In the genomic region with DNA sequence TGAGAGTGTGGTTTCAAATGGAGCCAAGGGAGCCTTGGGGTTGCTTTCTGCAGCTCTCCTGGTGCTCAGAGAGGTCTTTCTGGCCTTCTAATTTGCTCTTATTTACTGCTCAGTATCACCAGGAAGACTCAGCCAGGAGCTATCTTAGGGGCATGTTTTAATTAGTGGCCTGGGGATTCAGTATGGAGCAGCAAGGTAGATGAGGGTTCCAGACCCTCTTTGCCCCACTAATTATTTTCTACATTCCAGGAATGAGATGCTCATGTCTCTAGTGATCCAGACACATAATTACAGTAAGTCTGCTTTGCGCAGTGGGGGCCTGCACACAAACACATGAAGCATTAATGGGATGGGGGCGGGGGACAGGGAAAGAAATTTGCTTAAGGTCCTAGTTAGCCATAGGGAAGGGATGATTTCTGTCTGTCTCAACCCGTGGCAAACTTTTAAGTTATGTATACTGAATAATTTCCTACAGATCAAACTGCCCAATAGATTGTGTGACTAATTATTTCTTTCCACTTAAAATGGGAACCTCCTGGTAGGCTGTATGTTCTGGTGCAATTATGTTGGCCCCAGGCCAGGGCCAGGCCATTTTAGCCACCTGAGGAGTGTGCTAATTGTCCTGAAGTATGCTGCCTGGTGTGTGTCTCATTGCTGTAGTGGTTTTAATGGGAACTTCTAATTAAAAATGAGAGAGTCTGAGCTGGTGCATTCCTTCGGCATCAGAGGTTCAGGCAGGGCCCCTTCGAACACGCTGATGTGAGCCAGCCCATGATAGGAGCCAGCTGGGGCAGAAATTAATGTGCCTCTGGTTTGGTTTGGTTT, we compare ENCODE assay signal across 22 cellular contexts.
DNase-seq lines count a peak whose midpoint lies in the region; ATAC-seq, FAIRE-seq and TF ChIP-seq lines count a peak whose summit lies in the region.
"Had no signal": no experiment of that assay in that cellular context is flagged by ENCODE, and none has a peak within 500 bp of the region (broad histone marks: within the 10 kb centered on the region; RNA-seq: fewer than 3 reads in every experiment).

No MANE protein-coding gene starts in this region.

- peaks cover 7% of the 10 kb centered on the region for H3K27me3 Mint-ChIP-seq in astrocyte (ENCODE audit: low read depth, unreplicated experiment)
- peaks cover 5% of the 10 kb centered on the region for H3K27me3 Mint-ChIP-seq in nephron (ENCODE audit: low read depth)
- peaks cover 7% of the 10 kb centered on the region for H3K27me3 Mint-ChIP-seq in T-helper 17 cell

- no peaks in the 10 kb centered on the region for H3K79me2 ChIP-seq in astrocyte (ENCODE audit: insufficient read depth, low read length)

- FAIRE-seq in astrocyte (lab: Jason Lieb, UNC): no peak
- FAIRE-seq: GM18507 had no signal

- H3K27ac Mint-ChIP-seq in astrocyte (ENCODE audit: unreplicated experiment) (peak overlapping the region; percentile 15), nephron (peak overlapping the region; percentile 0 to 36 (median 18)), T-helper 17 cell (no peak overlapping the region)
- H3K27ac Mint-ChIP-seq: B cell had no signal

- H3K9me3 ChIP-seq in astrocyte (ENCODE audit: insufficient read depth, low read depth, low read length) (no peaks in the 10 kb centered on the region), T-helper 17 cell (ENCODE audit: control insufficient read depth, low read length, poor library complexity, severe bottlenecking) (no peaks in the 10 kb centered on the region)
- H3K9me3 ChIP-seq: heart left ventricle, SJCRH30, suprapubic skin had no signal

- intact Hi-C loops in Right ventricle myocardium superior (cut with DNase I): no loop called here

- peak overlapping the region; percentile 33 for H3K4me2 ChIP-seq in astrocyte (ENCODE audit: low read length)

- H3K27me3 ChIP-seq in astrocyte (ENCODE audit: insufficient read depth, low read length): no peaks in the 10 kb centered on the region
- H3K27me3 ChIP-seq: dorsolateral prefrontal cortex, heart left ventricle, suprapubic skin had no signal

- H3K9ac ChIP-seq in astrocyte (ENCODE audit: low read length): peak overlapping the region; percentile 20

- no peak for TF ChIP-seq CTCF in astrocyte (IDR thresholded peaks at IDR 0.05; ENCODE audit: insufficient read depth, low read depth, low read length)
- no peak for TF ChIP-seq CTCF in nephron (IDR thresholded peaks at IDR 0.05; ENCODE audit: unreplicated experiment in 3 of 3)
- TF ChIP-seq CTCF in GM13977 (IDR thresholded peaks at IDR 0.05; ENCODE audit: extremely low read depth, insufficient read depth, missing control alignments): no peak

- H3K4me3 Mint-ChIP-seq in astrocyte (ENCODE audit: unreplicated experiment) (no peak overlapping the region), nephron (no peak overlapping the region), T-helper 17 cell (no peak overlapping the region)
- H3K4me3 Mint-ChIP-seq: B cell had no signal

- in situ Hi-C loops in GM13977 (cut with MboI; ENCODE audit: low pct_unique_long_range_greater_than_20kb, low sequenced_read_pairs, unreplicated experiment): no loop called here

- H3K9me3 Mint-ChIP-seq in astrocyte (ENCODE audit: unreplicated experiment) (no peaks in the 10 kb centered on the region), nephron (no peaks in the 10 kb centered on the region)

- H3K36me3 ChIP-seq in astrocyte (ENCODE audit: insufficient read depth, low read length): no peaks in the 10 kb centered on the region
- H3K36me3 ChIP-seq: heart left ventricle, SJCRH30, suprapubic skin had no signal

- H3K4me1 ChIP-seq in astrocyte (ENCODE audit: insufficient read depth, low read length): peaks cover 8% of the 10 kb centered on the region
- H3K4me1 ChIP-seq: heart left ventricle, SJCRH30, suprapubic skin had no signal

- no peak overlapping the region for H3K4me3 ChIP-seq in astrocyte (ENCODE audit: insufficient read depth, low read depth, low read length)
- H3K4me3 ChIP-seq: dorsolateral prefrontal cortex, heart left ventricle, SJCRH30, suprapubic skin had no signal

- peak overlapping the region; percentile 46 for H3K27ac ChIP-seq in astrocyte (ENCODE audit: low read depth, low read length)
- H3K27ac ChIP-seq: heart left ventricle, SJCRH30, suprapubic skin had no signal

- no peaks in the 10 kb centered on the region for H4K20me1 ChIP-seq in astrocyte (ENCODE audit: insufficient read depth, low read length)

- DNase-seq in DMS 273 treated with DMSO at 0.1 percent for 48 hours (lab: John Stamatoyannopoulos, UW) (peak; percentile 9), NCI-H1092 treated with DMSO at 0.1 percent for 48 hours (lab: John Stamatoyannopoulos, UW) (peak; percentile 6), astrocyte (ENCODE audit: low read depth) (peak; percentile 49), Right ventricle myocardium superior (no peak), NCI-H526 treated with DMSO at 0.1 percent for 48 hours (lab: John Stamatoyannopoulos, UW) (no peak), T-helper 17 cell (no peak), GM13977 (ENCODE audit: low spot score) (no peak)
- DNase-seq: activated CD4-positive, alpha-beta T cell treated with anti-CD3 and anti-CD28 coated beads for 48 hours; activated naive CD4-positive, alpha-beta T cell treated with Interleukin-2 at 50 U/mL for 16 hours; Calu3; dorsolateral prefrontal cortex; heart left ventricle; mesendoderm; NCI-H2227 treated with DMSO at 0.1 percent for 48 hours; right cardiac atrium; SJCRH30; stimulated activated CD4-positive, alpha-beta T cell treated with anti-CD3 and anti-CD28 coated beads, Interleukin-1b, Interleukin-23, amount 100 ng/mL, for 48 hours had no signal

- H3K4me1 Mint-ChIP-seq in astrocyte (ENCODE audit: low read depth, unreplicated experiment) (peaks cover 22% of the 10 kb centered on the region), nephron (peaks cover 6% of the 10 kb centered on the region), T-helper 17 cell (no peaks in the 10 kb centered on the region)
- H3K4me1 Mint-ChIP-seq: B cell had no signal

- ATAC-seq in Right ventricle myocardium superior (ENCODE audit: poor library complexity) (no peak), T-helper 17 cell (no peak)
- ATAC-seq: HCT116, heart left ventricle, right cardiac atrium had no signal

- H2AFZ ChIP-seq in astrocyte (ENCODE audit: low read depth, low read length): no peak overlapping the region

- no peaks in the 10 kb centered on the region for H3K36me3 Mint-ChIP-seq in astrocyte (ENCODE audit: low read depth, unreplicated experiment)
- no peaks in the 10 kb centered on the region for H3K36me3 Mint-ChIP-seq in nephron (ENCODE audit: low read depth)
- H3K36me3 Mint-ChIP-seq in T-helper 17 cell (ENCODE audit: low read depth): no peaks in the 10 kb centered on the region

Comparison
In these comparisons a context has a peak if more than half of its experiments do, and no peak if none do; other contexts are left out.
1. DNase-seq: peak in DMS 273 treated with DMSO at 0.1 percent for 48 hours (single experiment), NCI-H1092 treated with DMSO at 0.1 percent for 48 hours (single experiment) and astrocyte (single experiment); none in Right ventricle myocardium superior (single experiment), NCI-H526 treated with DMSO at 0.1 percent for 48 hours (single experiment), T-helper 17 cell (0 of 3) and GM13977 (single experiment).